ENCODE assay signal across 8 cellular contexts in the genomic region with DNA sequence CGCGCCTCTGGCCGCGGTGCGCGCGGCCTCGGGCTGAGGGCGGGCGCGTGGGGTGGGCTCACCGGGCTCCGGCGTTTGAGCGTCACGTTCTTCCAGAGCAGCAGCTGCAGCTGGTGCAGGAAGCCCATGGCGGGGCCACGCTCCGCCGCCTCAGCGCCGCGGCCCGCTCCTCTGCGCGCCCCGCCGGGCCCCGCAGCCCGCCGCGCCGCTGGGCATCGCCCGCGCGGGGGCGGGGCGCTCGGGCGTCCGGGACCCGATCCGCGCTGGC. TPM values are rescaled to one million over a fixed set of nuclear protein-coding genes. Genes with fewer than 3 reads are reported as not detected.
A peak's percentile ranks its signal among the peaks of the same experiment; 100 is the strongest.
DNase-seq lines count a peak whose midpoint lies in the region; TF ChIP-seq lines count a peak whose summit lies in the region.

Gene ABCA2 (minus strand): TSS at position 225 of the 268 bp plus-strand sequence. CDS start 97 bp downstream, at position 128.

- H3K27me3 ChIP-seq in colonic mucosa = no peaks in the 10 kb centered on the region

- H3K9me3 Mint-ChIP-seq in mesothelial cell of epicardium = no peaks in the 10 kb centered on the region

- H3K4me1 Mint-ChIP-seq in mesothelial cell of epicardium = peaks cover 8% of the 10 kb centered on the region

- H3K36me3 ChIP-seq in colonic mucosa = no peaks in the 10 kb centered on the region
- H3K36me3 ChIP-seq in urinary bladder (ENCODE audit: insufficient read depth) = no peaks in the 10 kb centered on the region

- H3K4me3 Mint-ChIP-seq in mesothelial cell of epicardium = peak within 1 kb of the TSS; percentile 77

- H3K4me1 ChIP-seq in colonic mucosa (peaks cover 27% of the 10 kb centered on the region), urinary bladder (ENCODE audit: insufficient read depth) (no peaks in the 10 kb centered on the region)

- WGBS in urinary bladder = under 1% methylated on average over 45 of the region's 45 CpGs

- intact Hi-C loops in colonic mucosa (cut with DNase I) = loop anchor here (2.0 kb wide), 1 partner anchor 83 kb away; the partner anchor contains the start of genes C8G and FBXW5

- no peak for TF ChIP-seq CTCF in AG10803 (conservative IDR thresholded peaks at IDR 0.05; ENCODE audit: low read length)
- TF ChIP-seq CTCF in colonic mucosa (IDR thresholded peaks at IDR 0.05) = no peak
- TF ChIP-seq CTCF in mesothelial cell of epicardium (IDR thresholded peaks at IDR 0.05; ENCODE audit: unreplicated experiment) = no peak

- peak within 1 kb of the TSS; percentile 47 for H3K27ac Mint-ChIP-seq in mesothelial cell of epicardium

- peak within 1 kb of the TSS; percentile 71 to 78 for H3K9ac ChIP-seq in colonic mucosa (ENCODE audit: low read depth in 2 of 2, low read length in 2 of 2)

- H3K9me3 ChIP-seq in colonic mucosa = no peaks in the 10 kb centered on the region

- H3K36me3 Mint-ChIP-seq in mesothelial cell of epicardium = no peaks in the 10 kb centered on the region

- H3K27me3 Mint-ChIP-seq in mesothelial cell of epicardium (ENCODE audit: low read depth) = no peaks in the 10 kb centered on the region

- H3K4me3 ChIP-seq in AG10803 (ENCODE audit: low read length) (peak within 1 kb of the TSS; percentile 59), colonic mucosa (peak within 1 kb of the TSS; percentile 52), urinary bladder (ENCODE audit: low read depth, low read length) (peak within 1 kb of the TSS; percentile 64)

- peak within 1 kb of the TSS; percentile 46 for H3K27ac ChIP-seq in colonic mucosa
- H3K27ac ChIP-seq in urinary bladder (ENCODE audit: low read depth) = peak within 1 kb of the TSS; percentile 34

- DNase-seq in AG10803 (ENCODE audit: low read depth) = no peak
- no peak for DNase-seq in M059J (ENCODE audit: low read depth)
- DNase-seq in colonic mucosa = no peak
- DNase-seq in mesothelial cell of epicardium (ENCODE audit: low spot score in 2 of 2, unreplicated experiment in 2 of 2) = no peak
- no peak for DNase-seq in AG08396 (ENCODE audit: low spot score)
- DNase-seq in UCSD-AML1 (lab: John Stamatoyannopoulos, UW; ENCODE audit: unreplicated experiment) = no peak
- no peak for DNase-seq in NCI-H2107 (lab: John Stamatoyannopoulos, UW)

RNA-seq across cellular contexts. Expression of gene ABCA2, which starts in this region (rescaled TPM):
- total RNA-seq in M059J (2014; rRNA removed; shearing (Covaris generic)) = 9.2 and 10.2 TPM in 2 replicates
- 10 to 100 TPM; 22.4 to 47.5 TPM for total RNA-seq in colonic mucosa
- total RNA-seq in mesothelial cell of epicardium = 57.7 to 59.3 TPM (median 58.7 TPM) in 3 replicates
- total RNA-seq in urinary bladder = 11.1 TPM
- 30.8 TPM for polyA plus RNA-seq in urinary bladder
